9 cellular contexts compared by ENCODE assay signal in the genomic region with DNA sequence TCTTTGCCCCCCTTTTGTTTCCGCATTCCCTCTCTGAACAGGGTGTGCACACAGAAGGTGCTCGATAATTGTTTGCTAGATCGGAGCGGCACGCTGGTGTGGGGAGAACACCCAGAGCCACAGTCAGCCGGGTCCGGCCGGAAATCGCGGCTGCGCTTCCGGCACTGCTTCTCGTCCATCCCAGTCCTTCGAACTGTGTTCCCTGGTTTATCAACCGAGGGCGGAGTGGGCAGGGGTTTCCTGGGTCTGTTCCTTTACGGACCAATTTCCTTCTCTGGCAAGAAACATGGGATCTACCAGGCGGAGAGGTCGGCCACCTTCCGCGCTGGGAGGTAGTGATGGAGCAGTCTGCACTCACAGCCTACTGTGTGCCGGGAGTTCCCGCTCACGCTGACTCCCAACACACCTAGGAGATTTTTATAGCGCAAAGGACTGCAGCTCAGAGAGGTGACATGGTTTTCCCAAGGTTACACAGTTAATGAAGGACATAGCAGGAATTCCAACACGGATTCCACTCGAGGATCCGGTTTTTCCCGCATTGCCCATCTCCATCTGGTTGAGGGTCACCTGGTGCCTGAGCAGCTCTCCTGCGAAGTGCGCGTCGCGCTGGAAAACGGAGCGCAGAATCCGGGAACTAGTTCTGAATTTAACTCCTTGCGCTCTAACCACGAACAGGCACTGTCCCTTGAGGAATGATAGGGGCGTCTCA. TPM values are rescaled to one million over a fixed set of nuclear protein-coding genes. Genes with fewer than 3 reads are reported as not detected.
DNase-seq lines count a peak whose midpoint lies in the region; ATAC-seq, FAIRE-seq and TF ChIP-seq lines count a peak whose summit lies in the region.
"Had no signal": no experiment of that assay in that cellular context is flagged by ENCODE, and none has a peak within 500 bp of the region (broad histone marks: within the 10 kb centered on the region; RNA-seq: fewer than 3 reads in every experiment).

No MANE protein-coding gene starts in this region.

- H3K4me3 ChIP-seq in AG04450 (ENCODE audit: low read depth, low read length): peak overlapping the region; percentile 53
- peak overlapping the region; percentile 37 for H3K4me3 ChIP-seq in GM12875 (ENCODE audit: low read depth, low read length)
- peak overlapping the region; percentile 54 for H3K4me3 ChIP-seq in astrocyte (ENCODE audit: insufficient read depth, low read depth, low read length)
- H3K4me3 ChIP-seq in mucosa of rectum (ENCODE audit: low read length in 2 of 2): peak overlapping the region; percentile 0 to 37

- H3K9me3 Mint-ChIP-seq in astrocyte (ENCODE audit: unreplicated experiment): peaks cover 37% of the 10 kb centered on the region

- no peaks in the 10 kb centered on the region for H3K4me1 Mint-ChIP-seq in astrocyte (ENCODE audit: low read depth, unreplicated experiment)

- TF ChIP-seq CTCF in AG04450 (IDR thresholded peaks at IDR 0.05; ENCODE audit: low read depth, low read length): no peak
- no peak for TF ChIP-seq CTCF in GM12875 (IDR thresholded peaks at IDR 0.05; ENCODE audit: borderline replicate concordance, insufficient read depth, low read depth, low read length)
- TF ChIP-seq CTCF in astrocyte (IDR thresholded peaks at IDR 0.05; ENCODE audit: insufficient read depth, low read depth, low read length): no peak

- H3K27ac ChIP-seq in AG04450 (ENCODE audit: low read depth, low read length) (no peak overlapping the region), astrocyte (ENCODE audit: low read depth, low read length) (no peak overlapping the region), mucosa of rectum (ENCODE audit: low read depth in 2 of 2, low read length in 2 of 2) (no peak overlapping the region)

- H3K4me3 Mint-ChIP-seq in astrocyte (ENCODE audit: unreplicated experiment): no peak overlapping the region

- DNase-seq in AG04450 (ENCODE audit: low read depth, low spot score) (no peak), astrocyte (ENCODE audit: low read depth) (no peak), GM19240 (ENCODE audit: insufficient read length, low spot score) (no peak), NCI-H2227 treated with DMSO at 0.1 percent for 48 hours (lab: John Stamatoyannopoulos, UW) (no peak)
- DNase-seq in stimulated activated CD4-positive, alpha-beta T cell treated with anti-CD3 and anti-CD28 coated beads, Interleukin-2, amount 100 ng/mL, for 48 hours: no peak
- DNase-seq: SW 1271 had no signal

- peak overlapping the region; percentile 62 for H3K27ac Mint-ChIP-seq in astrocyte (ENCODE audit: unreplicated experiment)

- no peak for ATAC-seq in GM18517 (IDR thresholded peaks at IDR 0.05; ENCODE audit: unreplicated experiment)

- CTCF ChIA-PET in AG04450 (lab: Charles Lee): no interaction called here

- POLR2A ChIA-PET in AG04450 (lab: Yijun Ruan, JAX): no interaction called here

- H4K20me1 ChIP-seq in astrocyte (ENCODE audit: insufficient read depth, low read length): peaks cover 29% of the 10 kb centered on the region

- FAIRE-seq in astrocyte (lab: Jason Lieb, UNC): no peak

- H3K9ac ChIP-seq in astrocyte (ENCODE audit: low read length) (no peak overlapping the region), mucosa of rectum (ENCODE audit: low read depth in 1 of 2, low read length in 2 of 2) (no peak overlapping the region)

- peaks cover 78% of the 10 kb centered on the region for H3K27me3 Mint-ChIP-seq in astrocyte (ENCODE audit: low read depth, unreplicated experiment)

- H3K9me3 ChIP-seq in AG04450 (ENCODE audit: control insufficient read depth, insufficient read depth, low read length) (peaks cover 23% of the 10 kb centered on the region), astrocyte (ENCODE audit: insufficient read depth, low read depth, low read length) (peaks cover 4% of the 10 kb centered on the region), mucosa of rectum (ENCODE audit: control insufficient read depth in 2 of 2, low read length in 2 of 2) (no peaks in the 10 kb centered on the region)

- no peaks in the 10 kb centered on the region for H3K79me2 ChIP-seq in astrocyte (ENCODE audit: insufficient read depth, low read length)

- no peaks in the 10 kb centered on the region for H3K36me3 ChIP-seq in astrocyte (ENCODE audit: insufficient read depth, low read length)
- H3K36me3 ChIP-seq in mucosa of rectum (ENCODE audit: control insufficient read depth in 2 of 2, insufficient read depth in 2 of 2, low read length in 2 of 2): no peaks in the 10 kb centered on the region

- peak overlapping the region; percentile 66 for H2AFZ ChIP-seq in astrocyte (ENCODE audit: low read depth, low read length)

- H3K4me1 ChIP-seq in astrocyte (ENCODE audit: insufficient read depth, low read length): peaks cover 17% of the 10 kb centered on the region
- H3K4me1 ChIP-seq in mucosa of rectum (ENCODE audit: control insufficient read depth in 2 of 2, insufficient read depth in 2 of 2, low read length in 2 of 2): peaks cover 0 to 6% of the 10 kb centered on the region in 2 donors

- peaks cover 7% of the 10 kb centered on the region for H3K36me3 Mint-ChIP-seq in astrocyte (ENCODE audit: low read depth, unreplicated experiment)

- H3K4me2 ChIP-seq in astrocyte (ENCODE audit: low read length): peak overlapping the region; percentile 82

- H3K27me3 ChIP-seq in AG04450 (ENCODE audit: control insufficient read depth, insufficient read depth, low read length): peaks cover 80% of the 10 kb centered on the region
- peaks cover 93% of the 10 kb centered on the region for H3K27me3 ChIP-seq in astrocyte (ENCODE audit: insufficient read depth, low read length)
- peaks cover 75 to 82% of the 10 kb centered on the region in 2 donors for H3K27me3 ChIP-seq in mucosa of rectum (ENCODE audit: control insufficient read depth in 2 of 2, insufficient read depth in 2 of 2, low read length in 2 of 2)

RNA-seq across cellular contexts. Expression of gene MSX1, which starts 6.8 kb away (rescaled TPM):
- 1.7 TPM in 2 replicates for polyA plus RNA-seq in AG04450 (2011; rRNA removed)
- polyA minus RNA-seq in AG04450 (2011; rRNA and poly(A)+ RNA removed): 0.17 and 0.37 TPM in 2 replicates
- total RNA-seq in astrocyte: 0.87 and 0.91 TPM in 2 replicates
